In the genomic region with DNA sequence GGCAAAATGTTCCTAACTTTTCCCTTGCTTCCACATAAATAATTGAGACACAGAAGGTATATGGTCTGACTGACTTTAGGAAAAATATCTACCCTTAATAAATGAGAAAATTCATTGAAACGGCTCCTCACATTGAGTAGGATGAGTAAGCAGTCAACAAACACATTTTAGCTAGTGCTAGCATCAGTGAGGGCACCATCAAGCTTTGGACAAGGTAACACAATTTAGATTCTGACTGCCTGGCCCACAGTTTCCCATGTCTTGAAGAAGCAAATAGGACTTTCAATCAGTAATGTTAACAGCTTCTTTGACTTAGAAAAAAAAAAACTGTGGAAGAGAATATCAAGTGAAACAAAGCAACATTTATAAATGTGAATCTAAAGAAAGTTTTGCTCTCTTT, we compare ENCODE assay signal across 11 cellular contexts.
DNase-seq lines count a peak whose midpoint lies in the region; ATAC-seq and TF ChIP-seq lines count a peak whose summit lies in the region.
"Had no signal": no experiment of that assay in that cellular context is flagged by ENCODE, and none has a peak within 500 bp of the region (broad histone marks: within the 10 kb centered on the region; RNA-seq: fewer than 3 reads in every experiment).

No MANE protein-coding gene starts in this region.

- 27 to 37% methylated on average over 1 of the region's 1 CpG for WGBS in body of pancreas, 2 donors

- peaks cover 74 to 95% (median 95%) of the 10 kb centered on the region in 3 donors for H3K4me1 Mint-ChIP-seq in CD8-positive, alpha-beta memory T cell

- peaks cover 67% of the 10 kb centered on the region for H3K4me1 ChIP-seq in CD8-positive, alpha-beta memory T cell (ENCODE audit: insufficient read depth, low read length)
- H3K4me1 ChIP-seq in gastrocnemius medialis (peaks cover 50 to 54% of the 10 kb centered on the region in 2 donors), SJCRH30 (no peaks in the 10 kb centered on the region), body of pancreas (peaks cover 17% of the 10 kb centered on the region)

- H3K27ac Mint-ChIP-seq in CD8-positive, alpha-beta memory T cell = peak overlapping the region; percentile 88 to 98 (median 96)

- TF ChIP-seq POLR2A in gastrocnemius medialis (IDR thresholded peaks at IDR 0.05) (no peak), body of pancreas (IDR thresholded peaks at IDR 0.05) (no peak)

- no peaks in the 10 kb centered on the region for H3K9me3 Mint-ChIP-seq in CD8-positive, alpha-beta memory T cell

- ATAC-seq in gastrocnemius medialis (no peak), HG03196 (IDR thresholded peaks at IDR 0.05; ENCODE audit: unreplicated experiment) (no peak), GM21515 (IDR thresholded peaks at IDR 0.05; ENCODE audit: unreplicated experiment) (no peak), body of pancreas (no peak)

- peak overlapping the region; percentile 63 for H3K27ac ChIP-seq in CD8-positive, alpha-beta memory T cell (ENCODE audit: low read depth, low read length)
- H3K27ac ChIP-seq in gastrocnemius medialis (peak overlapping the region; percentile 58 to 84 (median 78)), SJCRH30 (no peak overlapping the region), body of pancreas (peak overlapping the region in 1 of 4 donors; percentile 14)

- H3K27me3 Mint-ChIP-seq in CD8-positive, alpha-beta memory T cell = no peaks in the 10 kb centered on the region

- H3K4me3 Mint-ChIP-seq in CD8-positive, alpha-beta memory T cell = peak overlapping the region; percentile 63 to 90 (median 73)

- intact Hi-C loops in gastrocnemius medialis (cut with DNase I; ENCODE audit: low total_unique reads) (loop anchor here (5.0 kb wide), 1 partner anchor 34 kb away; no protein-coding TSS in a partner anchor), body of pancreas (cut with DNase I) (no loop called here)

- TF ChIP-seq CTCF in gastrocnemius medialis (IDR thresholded peaks at IDR 0.05 in 4 of 5, conservative IDR thresholded peaks at IDR 0.05 in 1 of 5) (no peak), body of pancreas (IDR thresholded peaks at IDR 0.05) (no peak)

- no peak for DNase-seq in CD8-positive, alpha-beta memory T cell
- DNase-seq in NAMALWA (ENCODE audit: low spot score) (peak; percentile 60), cerebellar cortex (ENCODE audit: low spot score) (peak; percentile 3), gastrocnemius medialis (no peak), SJCRH30 (no peak), body of pancreas (no peak)
- DNase-seq: NCI-H82; stimulated activated CD4-positive, alpha-beta T cell treated with anti-CD3 and anti-CD28 coated beads, Interleukin-1b, Interleukin-23, amount 100 ng/mL, for 48 hours; T1000 had no signal

- CTCF ChIA-PET in CD8-positive, alpha-beta memory T cell (lab: Charles Lee) = interaction anchor here (1.8 to 4.6 kb wide), 4 partner anchors 15 to 73 kb away, joined by 4 to 25 read pairs (median 10); partner anchors contain the start of gene MBNL1

- H3K4me3 ChIP-seq in CD8-positive, alpha-beta memory T cell (ENCODE audit: low read length) = peak overlapping the region; percentile 48
- peak overlapping the region in 1 of 4 donors; percentile 15 for H3K4me3 ChIP-seq in gastrocnemius medialis
- no peak overlapping the region for H3K4me3 ChIP-seq in SJCRH30
- H3K4me3 ChIP-seq in body of pancreas = no peak overlapping the region

- no peaks in the 10 kb centered on the region for H3K9me3 ChIP-seq in CD8-positive, alpha-beta memory T cell (ENCODE audit: low read length)
- H3K9me3 ChIP-seq in gastrocnemius medialis (no peaks in the 10 kb centered on the region), SJCRH30 (replicated peaks) (no peaks in the 10 kb centered on the region), body of pancreas (no peaks in the 10 kb centered on the region)

- peaks cover 0 to 7% (median 0%) of the 10 kb centered on the region in 3 donors for H3K36me3 Mint-ChIP-seq in CD8-positive, alpha-beta memory T cell

- H3K27me3 ChIP-seq in CD8-positive, alpha-beta memory T cell (ENCODE audit: insufficient read depth, low read length, poor library complexity, severe bottlenecking) = no peaks in the 10 kb centered on the region
- H3K27me3 ChIP-seq in gastrocnemius medialis (no peaks in the 10 kb centered on the region), SJCRH30 (no peaks in the 10 kb centered on the region), body of pancreas (no peaks in the 10 kb centered on the region)

- H3K36me3 ChIP-seq in CD8-positive, alpha-beta memory T cell (ENCODE audit: insufficient read depth, low read length) = no peaks in the 10 kb centered on the region
- H3K36me3 ChIP-seq in gastrocnemius medialis (no peaks in the 10 kb centered on the region), SJCRH30 (no peaks in the 10 kb centered on the region), body of pancreas (replicated peaks in 1 of 2; ENCODE audit: insufficient read depth in 1 of 2, low read depth in 2 of 2) (no peaks in the 10 kb centered on the region)

- in situ Hi-C loops in gastrocnemius medialis (cut with MboI; ENCODE audit: low sequenced_read_pairs in 4 of 4) = loop anchor here in 1 of 4 donors (25.0 kb wide), 1 partner anchor 264 kb away; no protein-coding TSS in a partner anchor

- POLR2A ChIA-PET in CD8-positive, alpha-beta memory T cell (lab: Charles Lee) = interaction anchor here (0.6 to 3.7 kb wide), 8 partner anchors 34 to 1563 kb away, joined by 3 to 29 read pairs (median 4); partner anchors contain the start of gene MBNL1

Comparison
In these comparisons a context has a peak if more than half of its experiments do, and no peak if none do; other contexts are left out.
1. DNase-seq: peak in NAMALWA (single experiment) and cerebellar cortex (single experiment); none in CD8-positive, alpha-beta memory T cell (0 of 5), gastrocnemius medialis (0 of 2), SJCRH30 (0 of 2) and body of pancreas (0 of 4).